12 cellular contexts compared by ENCODE assay signal in genomic region chr7:142477079-142477651, GRCh38.
DNase-seq lines count a peak whose midpoint lies in the region; ATAC-seq and TF ChIP-seq lines count a peak whose summit lies in the region.
"Had no signal": no experiment of that assay in that cellular context is flagged by ENCODE, and none has a peak within 500 bp of the region (broad histone marks: within the 10 kb centered on the region; RNA-seq: fewer than 3 reads in every experiment).

No MANE protein-coding gene starts in this region.

- peaks cover 69% of the 10 kb centered on the region for H3K4me1 ChIP-seq in CD8-positive, alpha-beta T cell (ENCODE audit: insufficient read depth, low read length)
- H3K4me1 ChIP-seq in endodermal cell (ENCODE audit: control insufficient read depth, insufficient read depth, low read length) (no peaks in the 10 kb centered on the region), heart right ventricle (peaks cover 0 to 24% (median 0%) of the 10 kb centered on the region in 9 donors), ascending aorta (no peaks in the 10 kb centered on the region)

- H3K27ac Mint-ChIP-seq in CD8-positive, alpha-beta T cell: peak overlapping the region; percentile 91
- peak overlapping the region; percentile 86 for H3K27ac Mint-ChIP-seq in T-helper 17 cell
- no peak overlapping the region for H3K27ac Mint-ChIP-seq in endodermal cell

- H3K27ac ChIP-seq in CD8-positive, alpha-beta T cell (ENCODE audit: low read depth, low read length): peak overlapping the region; percentile 38
- H3K27ac ChIP-seq in endodermal cell (ENCODE audit: low read depth, low read length): no peak overlapping the region
- peak overlapping the region in 1 of 10 donors; percentile 50 for H3K27ac ChIP-seq in heart right ventricle
- no peak overlapping the region for H3K27ac ChIP-seq in ascending aorta

- H3K9me3 Mint-ChIP-seq in CD8-positive, alpha-beta T cell: no peaks in the 10 kb centered on the region
- H3K9me3 Mint-ChIP-seq in endodermal cell: no peaks in the 10 kb centered on the region

- peak; percentile 41 for DNase-seq in A172 (ENCODE audit: low spot score)
- DNase-seq in CD8-positive, alpha-beta T cell: no peak
- DNase-seq in T-helper 17 cell: no peak
- DNase-seq in endodermal cell: peak; percentile 24
- DNase-seq in heart right ventricle: no peak
- DNase-seq in ascending aorta (ENCODE audit: low spot score in 2 of 2): no peak
- no peak for DNase-seq in NCI-H774 (lab: John Stamatoyannopoulos, UW)
- no peak for DNase-seq in stimulated activated CD4-positive, alpha-beta T cell treated with anti-CD3 and anti-CD28 coated beads, Interleukin-2, amount 100 ng/mL, for 24 hours
- DNase-seq: activated gamma-delta T cell; NCI-H1105; NCI-H524 treated with DMSO at 0.1 percent for 48 hours; stimulated activated CD8-positive, alpha-beta memory T cell treated with anti-CD3 and anti-CD28 coated beads, Interleukin-4, amount 100 ng/mL, for 48 hours had no signal

- 86% methylated on average over 1 to 3 of the region's 3 CpGs for WGBS in endodermal cell (ENCODE audit: insufficient coverage in 1 of 2, insufficient read length in 1 of 2), 2 experiments
- 73 to 75% methylated on average over 3 of the region's 3 CpGs for WGBS in heart right ventricle, 2 donors

- CTCF ChIA-PET in CD8-positive, alpha-beta T cell (lab: Charles Lee): interaction anchor here (0.6 to 20.7 kb wide), 9 partner anchors 9 to 334 kb away, joined by 3 to 378 read pairs (median 4); no protein-coding TSS in a partner anchor

- H3K9ac ChIP-seq in endodermal cell (ENCODE audit: extremely low read depth, low read length, poor library complexity, severe bottlenecking): no peak overlapping the region

- TF ChIP-seq CTCF in CD8-positive, alpha-beta T cell (IDR thresholded peaks at IDR 0.05): no peak
- TF ChIP-seq CTCF in endodermal cell (conservative IDR thresholded peaks at IDR 0.05) (no peak), heart right ventricle (IDR thresholded peaks at IDR 0.05) (no peak), ascending aorta (IDR thresholded peaks at IDR 0.05) (no peak)

- no peaks in the 10 kb centered on the region for H3K9me3 ChIP-seq in CD8-positive, alpha-beta T cell (ENCODE audit: low read length)
- no peaks in the 10 kb centered on the region for H3K9me3 ChIP-seq in T-helper 17 cell (ENCODE audit: control insufficient read depth, low read length, poor library complexity, severe bottlenecking)
- H3K9me3 ChIP-seq in endodermal cell (ENCODE audit: control insufficient read depth, low read length): no peaks in the 10 kb centered on the region
- H3K9me3 ChIP-seq in heart right ventricle: no peaks in the 10 kb centered on the region
- no peaks in the 10 kb centered on the region for H3K9me3 ChIP-seq in ascending aorta

- H3K4me1 Mint-ChIP-seq in CD8-positive, alpha-beta T cell (ENCODE audit: low read depth): peaks cover 73% of the 10 kb centered on the region
- H3K4me1 Mint-ChIP-seq in T-helper 17 cell (peaks cover 68% of the 10 kb centered on the region), endodermal cell (no peaks in the 10 kb centered on the region)

- peak overlapping the region; percentile 57 for H3K4me3 Mint-ChIP-seq in CD8-positive, alpha-beta T cell
- H3K4me3 Mint-ChIP-seq in T-helper 17 cell: peak overlapping the region; percentile 79
- no peak overlapping the region for H3K4me3 Mint-ChIP-seq in endodermal cell

- no peaks in the 10 kb centered on the region for H3K27me3 Mint-ChIP-seq in CD8-positive, alpha-beta T cell (ENCODE audit: low read depth)
- H3K27me3 Mint-ChIP-seq in T-helper 17 cell: no peaks in the 10 kb centered on the region
- H3K27me3 Mint-ChIP-seq in endodermal cell (ENCODE audit: insufficient read depth): peaks cover 12% of the 10 kb centered on the region

- intact Hi-C loops in CD8-positive, alpha-beta T cell (cut with DNase I, micrococcal nuclease): no loop called here
- intact Hi-C loops in heart right ventricle (cut with DNase I) (no loop called here), ascending aorta (cut with DNase I) (no loop called here)

- H3K36me3 ChIP-seq in CD8-positive, alpha-beta T cell (ENCODE audit: insufficient read depth, low read length): no peaks in the 10 kb centered on the region
- no peaks in the 10 kb centered on the region for H3K36me3 ChIP-seq in endodermal cell (ENCODE audit: control insufficient read depth, insufficient read depth, low read length)
- no peaks in the 10 kb centered on the region for H3K36me3 ChIP-seq in heart right ventricle
- no peaks in the 10 kb centered on the region for H3K36me3 ChIP-seq in ascending aorta

- peak overlapping the region; percentile 23 for H3K4me3 ChIP-seq in CD8-positive, alpha-beta T cell (ENCODE audit: low read depth, low read length)
- H3K4me3 ChIP-seq in endodermal cell (ENCODE audit: low read length) (no peak overlapping the region), heart right ventricle (no peak overlapping the region), ascending aorta (no peak overlapping the region)

- no peaks in the 10 kb centered on the region for H3K36me3 Mint-ChIP-seq in CD8-positive, alpha-beta T cell
- H3K36me3 Mint-ChIP-seq in T-helper 17 cell (ENCODE audit: low read depth) (peaks cover 6% of the 10 kb centered on the region), endodermal cell (ENCODE audit: low read depth) (no peaks in the 10 kb centered on the region)

- no peaks in the 10 kb centered on the region for H3K27me3 ChIP-seq in CD8-positive, alpha-beta T cell (ENCODE audit: insufficient read depth, low read length)
- H3K27me3 ChIP-seq in endodermal cell (ENCODE audit: control insufficient read depth, insufficient read depth, low read length, poor library complexity, severe bottlenecking): no peaks in the 10 kb centered on the region
- H3K27me3 ChIP-seq in heart right ventricle: peaks cover 0 to 15% (median 0%) of the 10 kb centered on the region in 7 donors
- no peaks in the 10 kb centered on the region for H3K27me3 ChIP-seq in ascending aorta

- ATAC-seq in CD8-positive, alpha-beta T cell: no peak
- ATAC-seq in T-helper 17 cell (peak; percentile 54), heart right ventricle (no peak)

- POLR2A ChIA-PET in CD8-positive, alpha-beta T cell (lab: Charles Lee): interaction anchor here (1.7 kb wide), 1 partner anchor 13 kb away, joined by 6 read pairs; no protein-coding TSS in a partner anchor

Comparison
In these comparisons a context has a peak if more than half of its experiments do, and no peak if none do; other contexts are left out.
1. DNase-seq: peak in A172 (single experiment) and endodermal cell (single experiment); none in CD8-positive, alpha-beta T cell (0 of 7), T-helper 17 cell (0 of 3), heart right ventricle (0 of 2), ascending aorta (0 of 2), NCI-H774 (single experiment) and stimulated activated CD4-positive, alpha-beta T cell treated with anti-CD3 and anti-CD28 coated beads, Interleukin-2, amount 100 ng/mL, for 24 hours (0 of 2).